18 cellular contexts compared by ENCODE assay signal in the genomic region with DNA sequence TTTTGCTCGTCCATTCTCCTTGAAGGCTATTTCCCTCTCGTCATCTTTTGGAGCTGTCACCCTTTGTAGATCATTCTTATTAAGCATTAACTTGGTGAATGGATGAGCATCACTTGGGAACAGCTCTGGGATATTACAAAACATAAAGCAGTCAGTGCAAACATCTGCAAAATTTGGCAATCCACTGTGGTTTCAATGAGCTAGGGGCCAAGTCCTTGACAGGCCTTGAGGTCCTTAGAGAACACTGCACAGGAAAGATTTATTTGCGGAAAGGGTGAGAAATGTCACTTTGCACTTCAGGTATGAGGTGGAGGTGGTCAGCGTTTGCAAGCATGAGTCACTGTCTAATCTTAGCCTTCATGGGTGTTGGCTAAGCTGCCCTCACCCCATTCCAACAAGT.
DNase-seq lines count a peak whose midpoint lies in the region; ATAC-seq, FAIRE-seq and TF ChIP-seq lines count a peak whose summit lies in the region.
"Had no signal": no experiment of that assay in that cellular context is flagged by ENCODE, and none has a peak within 500 bp of the region (broad histone marks: within the 10 kb centered on the region; RNA-seq: fewer than 3 reads in every experiment).

No MANE protein-coding gene starts in this region.

- H3K36me3 ChIP-seq in right atrium auricular region, result no peaks in the 10 kb centered on the region
- no peaks in the 10 kb centered on the region for H3K36me3 ChIP-seq in bronchial epithelial cell (ENCODE audit: control insufficient read depth, insufficient read depth, low read length)
- H3K36me3 ChIP-seq: brain microvascular endothelial cell, transverse colon had no signal

- peaks cover 0 to 19% of the 10 kb centered on the region in 2 donors for H3K4me1 ChIP-seq in right atrium auricular region

- H3K4me3 ChIP-seq in right atrium auricular region, result no peak overlapping the region
- H3K4me3 ChIP-seq in bronchial epithelial cell (ENCODE audit: low read depth, low read length), result no peak overlapping the region
- H3K4me3 ChIP-seq: skin epidermis, transverse colon had no signal

- H3K27ac ChIP-seq in right atrium auricular region, result no peak overlapping the region
- H3K27ac ChIP-seq: brain microvascular endothelial cell, skin epidermis, transverse colon had no signal

- DNase-seq in Right ventricle myocardium inferior (ENCODE audit: missing footprints), result no peak
- no peak for DNase-seq in right atrium auricular region (ENCODE audit: low spot score)
- peak; percentile 52 for DNase-seq in bronchial epithelial cell (ENCODE audit: low read depth)
- DNase-seq in iris pigment epithelial cell (ENCODE audit: low read depth), result peak; percentile 26
- DNase-seq in GM10266 (ENCODE audit: extremely low spot score), result no peak
- no peak for DNase-seq in islet precursor cell
- DNase-seq: activated CD4-positive, alpha-beta T cell treated with anti-CD3 and anti-CD28 coated beads, Interleukin-2, amount 10 ng/mL, durations not matched to agents 24 days and 14 days; activated naive CD4-positive, alpha-beta T cell treated with anti-CD3 and anti-CD28 coated beads, Interleukin-2, amount 50 U/mL, for 16 hours; activated T-cell treated with anti-CD3 and anti-CD28 coated beads for 4 hours; brain microvascular endothelial cell; CD8-positive, alpha-beta memory T cell; GDM1; MM.1S; stimulated activated naive B cell treated with anti-CD40 and anti-IgM and Interleukin-4, amounts not matched to agents 10 μg/mL and 1 μg/mL and 100 μg/mL, for 72 hours; transverse colon had no signal

- no peak for FAIRE-seq in bronchial epithelial cell (lab: Jason Lieb, UNC)

- TF ChIP-seq CTCF in right atrium auricular region (IDR thresholded peaks at IDR 0.05), result no peak
- no peak for TF ChIP-seq CTCF in bronchial epithelial cell (IDR thresholded peaks at IDR 0.05; ENCODE audit: insufficient read depth, low read length, severe bottlenecking)
- no peak for TF ChIP-seq CTCF in GM10266 (IDR thresholded peaks at IDR 0.05; ENCODE audit: control insufficient read depth, insufficient read depth, low read depth, missing control alignments)

- peak; percentile 82 for ATAC-seq in Right ventricle myocardium inferior
- ATAC-seq in GM18511 (IDR thresholded peaks at IDR 0.05; ENCODE audit: unreplicated experiment), result no peak
- no peak for ATAC-seq in GM19452 (IDR thresholded peaks at IDR 0.05; ENCODE audit: unreplicated experiment)
- ATAC-seq: stimulated activated naive B cell treated with anti-CD40 and anti-IgM and Interleukin-4, amounts not matched to agents 10 μg/mL and 1 μg/mL and 100 μg/mL, for 72 hours had no signal

- H3K27me3 ChIP-seq in right atrium auricular region (no peaks in the 10 kb centered on the region), bronchial epithelial cell (ENCODE audit: control insufficient read depth, insufficient read depth, low read length) (no peaks in the 10 kb centered on the region)
- H3K27me3 ChIP-seq: brain microvascular endothelial cell had no signal

- intact Hi-C loops in Right ventricle myocardium inferior (cut with DNase I), result loop anchor here (10.0 kb wide), 2 partner anchors 501 to 541 kb away; no protein-coding TSS in a partner anchor

- no peaks in the 10 kb centered on the region for H3K9me3 ChIP-seq in right atrium auricular region
- H3K9me3 ChIP-seq: transverse colon had no signal

Comparison
In these comparisons a context has a peak if more than half of its experiments do, and no peak if none do; other contexts are left out.
1. DNase-seq: peak in bronchial epithelial cell (single experiment) and iris pigment epithelial cell (single experiment); none in Right ventricle myocardium inferior (single experiment), right atrium auricular region (single experiment), GM10266 (single experiment) and islet precursor cell (single experiment).